Comparison of ENCODE assay signal across 8 cellular contexts in genomic region chr1:37930246-37931142, GRCh38. TPM values are rescaled to one million over a fixed set of nuclear protein-coding genes. Genes with fewer than 3 reads are reported as not detected.
DNase-seq lines count a peak whose midpoint lies in the region; ATAC-seq and TF ChIP-seq lines count a peak whose summit lies in the region.

No MANE protein-coding gene starts in this region.

- H3K4me3 ChIP-seq in HEK293 (ENCODE audit: low read depth, low read length) (peak overlapping the region; percentile 81), WI38 (ENCODE audit: low read depth, low read length) (peak overlapping the region; percentile 78), endodermal cell (ENCODE audit: low read length) (peak overlapping the region; percentile 92), ovary (peak overlapping the region; percentile 50)

- H3K36me3 Mint-ChIP-seq in endodermal cell (ENCODE audit: low read depth), result peaks cover 7% of the 10 kb centered on the region

- no peak overlapping the region for H3K27ac ChIP-seq in HEK293 (ENCODE audit: extremely low read depth, low read depth, low read length)
- H3K27ac ChIP-seq in endodermal cell (ENCODE audit: low read depth, low read length), result no peak overlapping the region
- H3K27ac ChIP-seq in ovary, result no peak overlapping the region

- H3K27me3 ChIP-seq in endodermal cell (ENCODE audit: control insufficient read depth, insufficient read depth, low read length, poor library complexity, severe bottlenecking), result no peaks in the 10 kb centered on the region
- H3K27me3 ChIP-seq in ovary, result no peaks in the 10 kb centered on the region

- TF ChIP-seq EP300 in ovary (IDR thresholded peaks at IDR 0.05), result no peak

- ATAC-seq in HG02852 (IDR thresholded peaks at IDR 0.05; ENCODE audit: unreplicated experiment), result no peak

- no peak for TF ChIP-seq CTCF in HEK293 (tag by site-specific recombination; IDR thresholded peaks at IDR 0.05)
- TF ChIP-seq CTCF in WI38 (IDR thresholded peaks at IDR 0.05; ENCODE audit: low read depth, low read length), result no peak
- no peak for TF ChIP-seq CTCF in endodermal cell (conservative IDR thresholded peaks at IDR 0.05)
- TF ChIP-seq CTCF in ovary (IDR thresholded peaks at IDR 0.05), result no peak

- POLR2A ChIA-PET in HEK293 (lab: Yijun Ruan, JAX), result interaction anchor here (0.6 to 2.9 kb wide), 9 partner anchors 7 to 122 kb away, joined by 3 to 16 read pairs (median 4); partner anchors contain the start of genes INPP5B and YRDC
- POLR2A ChIA-PET in HEK293T (lab: Yijun Ruan, JAX), result interaction anchor here (0.7 to 1.6 kb wide), 4 partner anchors 8 to 29 kb away, joined by 3 to 9 read pairs (median 6); partner anchors contain the start of gene INPP5B

- H3K9me3 ChIP-seq in HEK293 (ENCODE audit: control insufficient read depth, insufficient read depth, low read depth, low read length) (no peaks in the 10 kb centered on the region), endodermal cell (ENCODE audit: control insufficient read depth, low read length) (no peaks in the 10 kb centered on the region), ovary (no peaks in the 10 kb centered on the region)

- intact Hi-C loops in ovary (cut with DNase I), result no loop called here

- DNase-seq in endodermal cell, result no peak
- no peak for DNase-seq in ovary
- DNase-seq in NCI-H2081 treated with DMSO at 0.1 percent for 48 hours (lab: John Stamatoyannopoulos, UW), result no peak
- no peak for DNase-seq in NCI-H82 (lab: John Stamatoyannopoulos, UW)
- no peak for DNase-seq in HEK293T (ENCODE audit: extremely low spot score)

- H3K9ac ChIP-seq in endodermal cell (ENCODE audit: extremely low read depth, low read length, poor library complexity, severe bottlenecking), result peak overlapping the region; percentile 67

- H3K4me3 Mint-ChIP-seq in endodermal cell, result peak overlapping the region; percentile 85

- no peaks in the 10 kb centered on the region for H3K9me3 Mint-ChIP-seq in endodermal cell

- peak overlapping the region; percentile 90 for H3K27ac Mint-ChIP-seq in endodermal cell

- CTCF ChIA-PET in HEK293 (lab: Yijun Ruan, JAX), result interaction anchor here (0.7 to 3.8 kb wide), 3 partner anchors 9 to 123 kb away, joined by 3 to 17 read pairs (median 3); partner anchors contain the start of genes C1orf122 and MTF1
- CTCF ChIA-PET in HEK293T (lab: Yijun Ruan, JAX), result no interaction called here

- H3K4me1 ChIP-seq in HEK293 (ENCODE audit: control insufficient read depth, insufficient read depth, low read length) (peaks cover 7% of the 10 kb centered on the region), endodermal cell (ENCODE audit: control insufficient read depth, insufficient read depth, low read length) (no peaks in the 10 kb centered on the region), ovary (ENCODE audit: insufficient read depth) (peaks cover 3% of the 10 kb centered on the region)

- no peaks in the 10 kb centered on the region for H3K27me3 Mint-ChIP-seq in endodermal cell (ENCODE audit: insufficient read depth)

- H3K4me1 Mint-ChIP-seq in endodermal cell, result peaks cover 21% of the 10 kb centered on the region

- WGBS in endodermal cell (ENCODE audit: insufficient coverage in 1 of 2, insufficient read length in 1 of 2), 2 experiments, result 86 to 92% methylated on average over 10 to 13 of the region's 13 CpGs
- WGBS in ovary, 3 donors, result 72 to 84% (median 81%) methylated on average over 13 of the region's 13 CpGs

- TF ChIP-seq POLR2A in ovary (IDR thresholded peaks at IDR 0.05), result no peak

- H3K36me3 ChIP-seq in HEK293 (ENCODE audit: control insufficient read depth in 2 of 2, insufficient read depth in 1 of 2, low read length in 2 of 2), result peaks cover 0 to 15% of the 10 kb centered on the region in 2 experiments; a peak in 1 of 3 replicates
- H3K36me3 ChIP-seq in endodermal cell (ENCODE audit: control insufficient read depth, insufficient read depth, low read length), result no peaks in the 10 kb centered on the region
- H3K36me3 ChIP-seq in ovary, result no peaks in the 10 kb centered on the region

TF ChIP-seq in HEK293, 187 proteins besides CTCF, POLR2A, EP300 and RAD21:
- no peak for TF ChIP-seq YY1 (tag by site-specific recombination; IDR thresholded peaks at IDR 0.05)
- no peak for TF ChIP-seq HOXC10 (CRISPR knock-in tag; IDR thresholded peaks at IDR 0.05)
- no peak for TF ChIP-seq ZBTB1 (tag by site-specific recombination; IDR thresholded peaks at IDR 0.05)
- no peak for TF ChIP-seq GLIS1 (tag by site-specific recombination; IDR thresholded peaks at IDR 0.05)
- TF ChIP-seq FEZF1 (tag by site-specific recombination; IDR thresholded peaks at IDR 0.05), result no peak
- TF ChIP-seq ZNF610 (tag by site-specific recombination; IDR thresholded peaks at IDR 0.05; ENCODE audit: borderline replicate concordance), result no peak
- TF ChIP-seq ZNF146 (tag by site-specific recombination; IDR thresholded peaks at IDR 0.05), result no peak
- TF ChIP-seq TCF7L2 (IDR thresholded peaks at IDR 0.05; ENCODE audit: borderline replicate concordance, low read depth, low read length), result no peak
- TF ChIP-seq ZBTB21 (tag by site-specific recombination; IDR thresholded peaks at IDR 0.05), result no peak
- TF ChIP-seq SCRT2 (tag by site-specific recombination; IDR thresholded peaks at IDR 0.05), result no peak
- TF ChIP-seq ZFHX2 (tag by site-specific recombination; conservative IDR thresholded peaks at IDR 0.05), result no peak
- no peak for TF ChIP-seq ZNF140 (tag by site-specific recombination; IDR thresholded peaks at IDR 0.05)
- no peak for TF ChIP-seq ZNF157 (tag by site-specific recombination; IDR thresholded peaks at IDR 0.05)
- TF ChIP-seq KLF8 (tag by site-specific recombination; IDR thresholded peaks at IDR 0.05), result no peak
- no peak for TF ChIP-seq ZNF324 (tag by site-specific recombination; IDR thresholded peaks at IDR 0.05)
- TF ChIP-seq ZNF274 (IDR thresholded peaks at IDR 0.05; ENCODE audit: low read length), result no peak
- TF ChIP-seq ZNF274 (tag by site-specific recombination; IDR thresholded peaks at IDR 0.05; ENCODE audit: borderline replicate concordance), result no peak
- TF ChIP-seq ZNF664 (tag by site-specific recombination; IDR thresholded peaks at IDR 0.05), result no peak
- TF ChIP-seq ZNF121 (tag by site-specific recombination; IDR thresholded peaks at IDR 0.05), result no peak
- TF ChIP-seq ZNF394 (tag by site-specific recombination; IDR thresholded peaks at IDR 0.05; ENCODE audit: borderline replicate concordance), result no peak
TF ChIP-seq in HEK293: peak in this region for 0.

TF ChIP-seq in HEK293T, 16 proteins besides CTCF, POLR2A, EP300 and RAD21:
- TF ChIP-seq L3MBTL2 (conservative IDR thresholded peaks at IDR 0.05), result no peak
- TF ChIP-seq HDGF (IDR thresholded peaks at IDR 0.05; ENCODE audit: borderline replicate concordance), result no peak
- TF ChIP-seq FOXM1 (IDR thresholded peaks at IDR 0.05; ENCODE audit: borderline replicate concordance), result no peak
- no peak for TF ChIP-seq LEF1 (IDR thresholded peaks at IDR 0.05; ENCODE audit: borderline replicate concordance)
- no peak for TF ChIP-seq ELF4 (IDR thresholded peaks at IDR 0.05)
- TF ChIP-seq NFRKB (IDR thresholded peaks at IDR 0.05), result no peak
- no peak for TF ChIP-seq PKNOX1 (IDR thresholded peaks at IDR 0.05)
- no peak for TF ChIP-seq SUZ12 (IDR thresholded peaks at IDR 0.05)
- no peak for TF ChIP-seq SP1 (IDR thresholded peaks at IDR 0.05)
- no peak for TF ChIP-seq ARNT (IDR thresholded peaks at IDR 0.05)
- no peak for TF ChIP-seq TARDBP (IDR thresholded peaks at IDR 0.05)
- no peak for TF ChIP-seq ZNF384 (IDR thresholded peaks at IDR 0.05)
- no peak for TF ChIP-seq FOXA1 (IDR thresholded peaks at IDR 0.05)
- no peak for TF ChIP-seq CTBP1 (IDR thresholded peaks at IDR 0.05; ENCODE audit: borderline replicate concordance)
- TF ChIP-seq BHLHE40 (IDR thresholded peaks at IDR 0.05; ENCODE audit: borderline replicate concordance), result no peak
TF ChIP-seq in HEK293T: peak in this region for 0.

RNA-seq across cellular contexts. Expression of gene INPP5B, which starts 16.4 kb away (rescaled TPM):
- total RNA-seq in endodermal cell (10 to 100 TPM; 19.9 to 21.4 TPM), ovary (10 to 100 TPM; 23.2 to 68.5 (median 33.7) TPM)
- polyA plus RNA-seq in endodermal cell (2013, experiment 1 of 2), result 15.5 TPM
- 14.5 TPM for polyA plus RNA-seq in endodermal cell (2013, experiment 2 of 2)
- 10 to 100 TPM; 23.2 to 30.3 TPM for polyA plus RNA-seq in ovary

RNA-seq across cellular contexts. Expression of gene SF3A3, which starts 59.3 kb away (rescaled TPM):
- total RNA-seq in endodermal cell, result 10 to 100 TPM; 89.3 to 97.0 TPM
- polyA plus RNA-seq in endodermal cell (2013, experiment 1 of 2), result 86.4 TPM
- polyA plus RNA-seq in endodermal cell (2013, experiment 2 of 2), result 84.4 TPM
- total RNA-seq in ovary, result 10 to 100 TPM; 29.0 to 62.5 (median 44.3) TPM
- 100 to 1,000 TPM in 1 of 2 donors, 10 to 100 TPM in 1; 27.4 to 110 TPM for polyA plus RNA-seq in ovary
